Comparison of ENCODE assay signal across 9 cellular contexts in the genomic region with DNA sequence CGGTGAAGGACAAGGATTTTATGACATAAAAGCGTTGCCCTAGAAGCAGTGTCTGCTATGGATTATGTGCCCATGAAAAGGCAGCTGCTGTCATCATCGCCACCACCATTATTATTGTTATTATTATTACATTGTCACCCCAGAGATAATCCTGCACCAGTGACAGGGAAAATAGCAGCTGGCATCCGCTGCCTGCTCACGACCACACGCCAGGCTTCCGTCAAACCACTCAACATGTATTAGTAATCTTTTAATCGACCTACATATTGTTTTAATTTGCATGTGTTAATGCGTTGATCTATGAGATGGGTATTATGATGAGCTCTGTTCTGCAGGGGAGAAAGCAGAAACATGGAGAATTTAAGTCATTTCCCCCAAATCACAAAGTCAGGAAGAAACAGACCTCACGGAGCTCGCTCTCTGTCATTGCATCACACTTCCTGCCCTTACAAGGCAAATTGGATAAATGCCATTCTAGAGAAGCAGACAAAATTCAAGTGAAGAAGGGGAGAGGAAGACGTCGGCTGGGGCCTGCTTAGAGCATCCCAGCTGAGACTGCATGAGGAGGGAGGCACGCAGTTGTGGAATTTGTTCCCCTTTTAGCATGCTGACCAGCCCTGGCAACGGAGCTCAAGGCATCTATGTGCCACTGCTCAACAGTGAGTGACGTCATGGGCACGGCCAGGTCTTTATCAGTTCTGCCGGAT.
DNase-seq lines count a peak whose midpoint lies in the region; TF ChIP-seq lines count a peak whose summit lies in the region.
"Had no signal": no experiment of that assay in that cellular context is flagged by ENCODE, and none has a peak within 500 bp of the region (broad histone marks: within the 10 kb centered on the region; RNA-seq: fewer than 3 reads in every experiment).

A gene with protein sequence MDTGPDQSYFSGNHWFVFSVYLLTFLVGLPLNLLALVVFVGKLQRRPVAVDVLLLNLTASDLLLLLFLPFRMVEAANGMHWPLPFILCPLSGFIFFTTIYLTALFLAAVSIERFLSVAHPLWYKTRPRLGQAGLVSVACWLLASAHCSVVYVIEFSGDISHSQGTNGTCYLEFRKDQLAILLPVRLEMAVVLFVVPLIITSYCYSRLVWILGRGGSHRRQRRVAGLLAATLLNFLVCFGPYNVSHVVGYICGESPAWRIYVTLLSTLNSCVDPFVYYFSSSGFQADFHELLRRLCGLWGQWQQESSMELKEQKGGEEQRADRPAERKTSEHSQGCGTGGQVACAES (plus strand): TSS at position 594 of the 707 bp plus-strand sequence. CDS start 431 bp downstream, outside the sequence.

- peaks cover 11% of the 10 kb centered on the region for H3K4me1 ChIP-seq in parathyroid adenoma

- H3K36me3 ChIP-seq in parathyroid adenoma (ENCODE audit: control insufficient read depth, insufficient read depth, low read length), result no peaks in the 10 kb centered on the region

- H3K9ac ChIP-seq in parathyroid adenoma, result no peak within 1 kb of the TSS

- H3K4me2 ChIP-seq in parathyroid adenoma (ENCODE audit: low read length), result peak within 1 kb of the TSS; percentile 13

- no peaks in the 10 kb centered on the region for H3K27me3 ChIP-seq in parathyroid adenoma (ENCODE audit: control insufficient read depth, insufficient read depth, low read length)

- H3K9me3 ChIP-seq in parathyroid adenoma (ENCODE audit: control insufficient read depth, low read length), result no peaks in the 10 kb centered on the region

- H3K4me3 ChIP-seq in fibroblast of pulmonary artery (replicated peaks; ENCODE audit: low read depth, low read length), result no peak within 1 kb of the TSS
- H3K4me3 ChIP-seq in parathyroid adenoma (ENCODE audit: low read depth, low read length), result no peak within 1 kb of the TSS
- H3K4me3 ChIP-seq: skin epidermis had no signal

- no peak for TF ChIP-seq CTCF in fibroblast of pulmonary artery (IDR thresholded peaks at IDR 0.05; ENCODE audit: low read length, missing control alignments)
- TF ChIP-seq CTCF in parathyroid adenoma (IDR thresholded peaks at IDR 0.05), result no peak

- no peak within 1 kb of the TSS for H3K27ac ChIP-seq in parathyroid adenoma
- H3K27ac ChIP-seq: skin epidermis had no signal

- DNase-seq in EL (peak; percentile 14), NOMO-1 treated with dmso at 0.1 percent for 144 hours (lab: John Stamatoyannopoulos, UW; ENCODE audit: unreplicated experiment) (peak; percentile 80), fibroblast of pulmonary artery (ENCODE audit: low read depth) (peak; percentile 78), NCI-H2227 treated with DMSO at 0.1 percent for 48 hours (lab: John Stamatoyannopoulos, UW) (no peak), HUDEP-2 (lab: John Stamatoyannopoulos, UW; ENCODE audit: unreplicated experiment in 76 of 76) (no peak), NK-92 (lab: John Stamatoyannopoulos, UW; ENCODE audit: unreplicated experiment) (no peak), HPDE6-E6E7 (ENCODE audit: extremely low spot score) (no peak)

- no peaks in the 10 kb centered on the region for H3K79me2 ChIP-seq in parathyroid adenoma

- H2AFZ ChIP-seq in parathyroid adenoma, result no peak within 1 kb of the TSS

Comparison
In these comparisons a context has a peak if more than half of its experiments do, and no peak if none do; other contexts are left out.
1. DNase-seq: peak in EL (single experiment), NOMO-1 treated with dmso at 0.1 percent for 144 hours (single experiment) and fibroblast of pulmonary artery (single experiment); none in NCI-H2227 treated with DMSO at 0.1 percent for 48 hours (single experiment), HUDEP-2 (0 of 76), NK-92 (single experiment) and HPDE6-E6E7 (single experiment).